In genomic region chr3:194979173-194979572, GRCh38 we compare ENCODE assay signal across 30 cellular contexts.
"Had no signal": no experiment of that assay in that cellular context is flagged by ENCODE, and none has a peak within 500 bp of the region (broad histone marks: within the 10 kb centered on the region; RNA-seq: fewer than 3 reads in every experiment).

No MANE protein-coding gene starts in this region.

- H3K27me3 ChIP-seq: brain microvascular endothelial cell, Peyer's patch had no signal

- H3K36me3 ChIP-seq: brain microvascular endothelial cell, Peyer's patch, WERI-Rb-1 had no signal

- H3K9me3 ChIP-seq: Peyer's patch had no signal

- ATAC-seq: PC-3 had no signal

- H3K27ac ChIP-seq: brain microvascular endothelial cell, Peyer's patch, RWPE1, WERI-Rb-1 had no signal

- DNase-seq: activated CD4-positive, alpha-beta memory T cell treated with anti-CD3 and anti-CD28 coated beads, Interleukin-2, amount 10 ng/mL, durations not matched to agents 7 days and 5 days; activated CD4-positive, alpha-beta T cell treated with anti-CD3 and anti-CD28 coated beads for 1 hour; activated CD4-positive, alpha-beta T cell treated with anti-CD3 and anti-CD28 coated beads for 48 hours; activated CD4-positive, CD25-positive, alpha-beta regulatory T cell; activated effector memory CD4-positive, alpha-beta T cell treated with Interleukin-2 at 50 U/mL for 16 hours; activated naive CD4-positive, alpha-beta T cell treated with anti-CD3 and anti-CD28 coated beads, Interleukin-2, amount 10 ng/mL, durations not matched to agents 7 days and 5 days; activated T-cell treated with anti-CD3 and anti-CD28 coated beads, Interleukin-2, amount 50 U/mL, for 48 hours; amniotic stem cell; aorta; brain microvascular endothelial cell; central memory CD4-positive, alpha-beta T cell; Karpas-422; KBM-7; NCI-H1105; NCI-H1417 treated with DMSO at 0.1 percent for 48 hours; NCI-H187 treated with DMSO at 0.1 percent for 48 hours; NCI-H2081; NCI-H2171 treated with DMSO at 0.1 percent for 48 hours; NCI-H2227 treated with DMSO at 0.1 percent for 48 hours; NCI-H446; NCI-H510A treated with DMSO at 0.1 percent for 48 hours; NCI-H526 treated with DMSO at 0.1 percent for 48 hours; NCI-H774; NK-92 treated with Interleukin-12 subunit alpha and Interleukin-12 subunit beta, amount 100 ng/mL, for 24 hours; PC-3; Peyer's patch; Right ventricle myocardium superior; T1000; WERI-Rb-1 had no signal

- H3K4me3 ChIP-seq: Peyer's patch had no signal
